Comparison of ENCODE assay signal across 16 cellular contexts in the genomic region with DNA sequence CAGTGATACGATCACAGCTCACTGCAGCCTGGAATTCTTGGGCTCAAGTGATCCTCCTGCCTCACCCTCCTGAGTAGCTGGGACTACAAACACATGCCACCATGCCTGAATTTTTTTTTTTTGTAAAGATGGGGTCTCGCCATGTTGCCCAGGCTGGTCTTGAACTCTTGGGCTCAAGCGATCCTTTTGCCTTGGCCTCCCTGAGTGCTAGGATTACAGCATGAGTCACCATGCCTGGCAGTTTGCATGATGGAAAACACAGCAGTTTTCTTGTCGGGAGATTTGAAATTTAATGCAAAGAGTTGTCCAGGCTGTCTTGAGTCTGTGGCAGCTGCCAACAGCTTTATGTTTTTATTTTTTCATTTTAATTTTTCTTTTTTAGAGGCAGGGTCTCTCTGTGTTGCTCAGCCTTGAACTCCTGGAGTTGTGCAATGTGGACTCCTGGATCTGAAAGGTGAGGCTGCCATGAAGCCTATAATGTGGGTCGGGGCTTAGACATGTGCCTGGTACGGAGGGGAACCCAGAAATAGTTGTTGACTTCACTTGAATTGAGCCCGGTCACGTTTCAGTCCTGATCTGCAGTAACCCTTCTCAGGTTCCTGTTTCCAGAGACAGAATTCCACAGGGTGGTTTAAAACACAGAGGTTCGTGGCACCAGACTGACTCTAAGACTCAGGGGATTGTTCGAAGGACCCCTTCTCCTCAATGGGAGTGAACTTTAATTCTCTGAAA. TPM values are rescaled to one million over a fixed set of nuclear protein-coding genes. Genes with fewer than 3 reads are reported as not detected.
DNase-seq lines count a peak whose midpoint lies in the region; ATAC-seq and TF ChIP-seq lines count a peak whose summit lies in the region.
"Had no signal": no experiment of that assay in that cellular context is flagged by ENCODE, and none has a peak within 500 bp of the region (broad histone marks: within the 10 kb centered on the region; RNA-seq: fewer than 3 reads in every experiment).

No MANE protein-coding gene starts in this region.

- H3K27me3 Mint-ChIP-seq in immature natural killer cell (ENCODE audit: low read depth in 3 of 3), result peaks cover 0 to 5% (median 0%) of the 10 kb centered on the region in 3 donors
- H3K27me3 Mint-ChIP-seq in stimulated activated memory B cell treated with anti-CD40 and anti-IgM and Interleukin-4, amounts not matched to agents 10 μg/mL and 1 μg/mL and 100 μg/mL, for 72 hours, result no peaks in the 10 kb centered on the region
- H3K27me3 Mint-ChIP-seq: B cell; CD4-positive, alpha-beta T cell had no signal

- no peak overlapping the region for H3K4me3 Mint-ChIP-seq in immature natural killer cell
- H3K4me3 Mint-ChIP-seq in stimulated activated memory B cell treated with anti-CD40 and anti-IgM and Interleukin-4, amounts not matched to agents 10 μg/mL and 1 μg/mL and 100 μg/mL, for 72 hours, result no peak overlapping the region
- H3K4me3 Mint-ChIP-seq: B cell; CD4-positive, alpha-beta T cell had no signal

- CTCF ChIA-PET in IMR-90 (lab: Yijun Ruan, JAX), result no interaction called here

- H3K79me1 ChIP-seq in IMR-90 (ENCODE audit: low read depth in 1 of 2, low read length in 2 of 2), result no peaks in the 10 kb centered on the region

- intact Hi-C loops in IMR-90 (cut with micrococcal nuclease) (no loop called here), gastrocnemius medialis (cut with DNase I; ENCODE audit: low total_unique reads) (no loop called here)

- dilution Hi-C loops in IMR-90 (cut with HindIII; ENCODE audit: low sequenced_read_pairs, unreplicated experiment), result no loop called here

- TF ChIP-seq CTCF in GM10266 (IDR thresholded peaks at IDR 0.05; ENCODE audit: control insufficient read depth, insufficient read depth, low read depth, missing control alignments), result no peak
- TF ChIP-seq CTCF in IMR-90 (conservative IDR thresholded peaks at IDR 0.05; ENCODE audit: low read depth, low read length), result no peak
- TF ChIP-seq CTCF in gastrocnemius medialis (IDR thresholded peaks at IDR 0.05 in 4 of 5, conservative IDR thresholded peaks at IDR 0.05 in 1 of 5), result no peak

- H4K5ac ChIP-seq in IMR-90 (ENCODE audit: low read depth, low read length), result no peak overlapping the region

- no peak overlapping the region for H3K56ac ChIP-seq in IMR-90 (ENCODE audit: extremely low read depth, insufficient read depth, low read length)

- no peak for TF ChIP-seq RAD21 in IMR-90 (IDR thresholded peaks at IDR 0.05; ENCODE audit: low read length)

- H3K4me3 ChIP-seq in IMR-90 (ENCODE audit: insufficient read depth, low read depth, low read length), result no peak overlapping the region
- no peak overlapping the region for H3K4me3 ChIP-seq in gastrocnemius medialis

- peaks cover 74 to 90% of the 10 kb centered on the region in 2 donors for H3K4me1 Mint-ChIP-seq in immature natural killer cell
- H3K4me1 Mint-ChIP-seq in stimulated activated memory B cell treated with anti-CD40 and anti-IgM and Interleukin-4, amounts not matched to agents 10 μg/mL and 1 μg/mL and 100 μg/mL, for 72 hours, result peaks cover under 1% of the 10 kb centered on the region
- H3K4me1 Mint-ChIP-seq: B cell had no signal

- TF ChIP-seq POLR2A in IMR-90 (IDR thresholded peaks at IDR 0.05; ENCODE audit: low read depth, low read length), result no peak
- no peak for TF ChIP-seq POLR2A in gastrocnemius medialis (IDR thresholded peaks at IDR 0.05)

- H3K27ac Mint-ChIP-seq in immature natural killer cell, result peak overlapping the region; percentile 62 to 98 (median 84)
- no peak overlapping the region for H3K27ac Mint-ChIP-seq in stimulated activated memory B cell treated with anti-CD40 and anti-IgM and Interleukin-4, amounts not matched to agents 10 μg/mL and 1 μg/mL and 100 μg/mL, for 72 hours
- H3K27ac Mint-ChIP-seq: B cell; CD4-positive, alpha-beta T cell had no signal

- no peak overlapping the region for H4K8ac ChIP-seq in IMR-90 (ENCODE audit: low read depth in 2 of 2, low read length in 2 of 2)

- in situ Hi-C loops in IMR-90 (cut with MboI; ENCODE audit: low sequenced_read_pairs) (no loop called here), gastrocnemius medialis (cut with MboI; ENCODE audit: low sequenced_read_pairs in 4 of 4) (loop anchor here in 1 of 4 donors (25.0 kb wide), 1 partner anchor 273 kb away; the partner anchor contains the start of genes RPL38 and TTYH2)

- H2BK5ac ChIP-seq in IMR-90 (ENCODE audit: low read depth, low read length, poor library complexity, severe bottlenecking), result no peak overlapping the region

- no peak overlapping the region for H2BK120ac ChIP-seq in IMR-90 (ENCODE audit: low read depth, low read length)

- no peaks in the 10 kb centered on the region for H4K20me1 ChIP-seq in IMR-90 (ENCODE audit: insufficient read depth, low read length)

- no peak overlapping the region for H3K27ac ChIP-seq in IMR-90 (ENCODE audit: insufficient read depth, low read length)
- H3K27ac ChIP-seq in gastrocnemius medialis, result peak overlapping the region; percentile 78 to 80 (median 79)

- H3K14ac ChIP-seq in IMR-90 (replicated peaks; ENCODE audit: low read depth, low read length), result no peak overlapping the region

- H3K27me3 ChIP-seq in IMR-90 (ENCODE audit: control insufficient read depth, insufficient read depth, low read length), result no peaks in the 10 kb centered on the region
- H3K27me3 ChIP-seq in gastrocnemius medialis, result no peaks in the 10 kb centered on the region

- peak; percentile 1 for DNase-seq in GM10266 (ENCODE audit: extremely low spot score)
- DNase-seq in IMR-90, result no peak
- DNase-seq in immature natural killer cell, result no peak
- DNase-seq in gastrocnemius medialis, result peak; percentile 44 to 59
- no peak for DNase-seq in COR-L47 (lab: John Stamatoyannopoulos, UW)
- no peak for DNase-seq in SIG-M5 (lab: John Stamatoyannopoulos, UW)
- DNase-seq in SHP77 treated with DMSO at 0.1 percent for 48 hours (lab: John Stamatoyannopoulos, UW), result no peak
- DNase-seq: CD4-positive, alpha-beta T cell; DMS79 treated with DMSO at 0.1 percent for 48 hours; KBM-7; NCI-H1092; NCI-H1694 treated with DMSO at 0.1 percent for 48 hours; NCI-H69; NK-92 treated with Interleukin-12 subunit alpha and Interleukin-12 subunit beta, amount 100 ng/mL, for 24 hours had no signal

- H3K4me1 ChIP-seq in IMR-90 (ENCODE audit: control insufficient read depth, insufficient read depth, low read length), result no peaks in the 10 kb centered on the region
- H3K4me1 ChIP-seq in gastrocnemius medialis, result peaks cover 13 to 14% of the 10 kb centered on the region in 2 donors

- H2BK15ac ChIP-seq in IMR-90 (ENCODE audit: low read depth, low read length), result no peak overlapping the region

- ATAC-seq in IMR-90 (ENCODE audit: low read depth) (no peak), gastrocnemius medialis (peak; percentile 95)
- ATAC-seq in stimulated activated memory B cell treated with anti-CD40 and anti-IgM and Interleukin-4, amounts not matched to agents 10 μg/mL and 1 μg/mL and 100 μg/mL, for 72 hours, result no peak

- peaks cover 24 to 66% (median 41%) of the 10 kb centered on the region in 3 donors for H3K36me3 Mint-ChIP-seq in immature natural killer cell
- peaks cover 17% of the 10 kb centered on the region for H3K36me3 Mint-ChIP-seq in stimulated activated memory B cell treated with anti-CD40 and anti-IgM and Interleukin-4, amounts not matched to agents 10 μg/mL and 1 μg/mL and 100 μg/mL, for 72 hours

- H2AFZ ChIP-seq in IMR-90 (replicated peaks; ENCODE audit: low read length, poor library complexity), result no peak overlapping the region

- H4K91ac ChIP-seq in IMR-90 (ENCODE audit: insufficient read depth, low read depth, low read length), result no peak overlapping the region

- H2AK9ac ChIP-seq in IMR-90 (replicated peaks; ENCODE audit: low read depth, low read length, poor library complexity), result peak overlapping the region; percentile 72

- no peak overlapping the region for H2BK20ac ChIP-seq in IMR-90 (ENCODE audit: low read depth, low read length)

- H3K9me1 ChIP-seq in IMR-90 (ENCODE audit: insufficient read depth, low read length), result no peaks in the 10 kb centered on the region

- no peak overlapping the region for H3K23ac ChIP-seq in IMR-90 (ENCODE audit: low read depth, low read length)

- BruUV-seq in IMR-90 (replicated peaks; lab: Mats Ljungman, UMichigan), result no TSS peak

- H3K36me3 ChIP-seq in IMR-90 (ENCODE audit: control insufficient read depth, insufficient read depth, low read length) (no peaks in the 10 kb centered on the region), gastrocnemius medialis (no peaks in the 10 kb centered on the region)

- H3K9me3 Mint-ChIP-seq in immature natural killer cell, result no peaks in the 10 kb centered on the region
- peaks cover 7% of the 10 kb centered on the region for H3K9me3 Mint-ChIP-seq in stimulated activated memory B cell treated with anti-CD40 and anti-IgM and Interleukin-4, amounts not matched to agents 10 μg/mL and 1 μg/mL and 100 μg/mL, for 72 hours
- H3K9me3 Mint-ChIP-seq: CD4-positive, alpha-beta T cell had no signal

- H3K9me3 ChIP-seq in IMR-90 (ENCODE audit: control insufficient read depth, insufficient read depth, low read length), result peaks cover 8% of the 10 kb centered on the region; the same call in 1 of the 2 replicates
- H3K9me3 ChIP-seq in gastrocnemius medialis, result no peaks in the 10 kb centered on the region

- H3K4me2 ChIP-seq in IMR-90 (ENCODE audit: low read depth, low read length), result no peak overlapping the region

- H2AK5ac ChIP-seq in IMR-90 (ENCODE audit: low read depth, low read length), result no peak overlapping the region

- H3K9ac ChIP-seq in IMR-90 (ENCODE audit: low read depth, low read length), result no peak overlapping the region

- no peak overlapping the region for H3K4ac ChIP-seq in IMR-90 (ENCODE audit: low read depth, low read length)

- POLR2A ChIA-PET in IMR-90 (lab: Charles Lee; ENCODE audit: unreplicated experiment), result no interaction called here

- H3K18ac ChIP-seq in IMR-90 (ENCODE audit: low read depth, low read length), result no peak overlapping the region

- 36% methylated on average over 2 of the region's 10 CpGs; no CpG with 5 or more reads in 1 of the 2 experiments for WGBS in IMR-90 (ENCODE audit: extremely low coverage in 2 of 2, insufficient read length in 1 of 2), 2 experiments

RNA-seq across cellular contexts. Expression of gene CD300A, which starts 18.7 kb away (rescaled TPM):
- total RNA-seq in IMR-90 (2012; rRNA removed) (not detected in 2 replicates), gastrocnemius medialis (1 to 10 TPM in 2 of 4 donors, not detected in 2; 1.4 to 2.5 TPM)
- polyA plus RNA-seq in IMR-90 (2012; rRNA removed) (not detected in 2 replicates), immature natural killer cell (100 to 1,000 TPM; 357 to 514 (median 505) TPM)
- polyA plus RNA-seq in IMR-90 (2012; cell fraction: cytosol; rRNA removed), result not detected in 2 replicates
- not detected in 2 replicates for polyA plus RNA-seq in IMR-90 (2012; cell fraction: nucleus; rRNA removed; ENCODE audit: low replicate concordance)

RNA-seq across cellular contexts. Expression of gene CD300LB, which starts 46.1 kb away (rescaled TPM):
- total RNA-seq in IMR-90 (2012; rRNA removed) (not detected in 2 replicates), gastrocnemius medialis (under 1 TPM in 1 of 4 donors, not detected in 3; 0.16 TPM)
- polyA plus RNA-seq in IMR-90 (2012; rRNA removed) (not detected in 2 replicates), immature natural killer cell (1 to 10 TPM; 4.2 to 6.3 (median 5.5) TPM)
- not detected in 2 replicates for polyA plus RNA-seq in IMR-90 (2012; cell fraction: cytosol; rRNA removed)
- polyA plus RNA-seq in IMR-90 (2012; cell fraction: nucleus; rRNA removed; ENCODE audit: low replicate concordance), result not detected in 2 replicates

RNA-seq across cellular contexts. Expression of gene GPRC5C, which starts 53.3 kb away (rescaled TPM):
- total RNA-seq in IMR-90 (2012; rRNA removed), result not detected in 2 replicates
- not detected in 2 replicates for polyA plus RNA-seq in IMR-90 (2012; rRNA removed)
- polyA plus RNA-seq in IMR-90 (2012; cell fraction: cytosol; rRNA removed), result 0.03 and 0.17 TPM in 2 replicates
- not detected in 2 replicates for polyA plus RNA-seq in IMR-90 (2012; cell fraction: nucleus; rRNA removed; ENCODE audit: low replicate concordance)
- polyA plus RNA-seq in immature natural killer cell, result 1 to 10 TPM in 1 of 3 donors, under 1 TPM in 1, not detected in 1; 0.89 to 3.2 TPM
- total RNA-seq in gastrocnemius medialis, result 100 to 1,000 TPM in 3 of 4 donors, 10 to 100 TPM in 1; 80.4 to 138 (median 127) TPM
- total RNA-seq: CD4-positive, alpha-beta T cell had no signal

Comparison
In these comparisons a context has a peak if more than half of its experiments do, and no peak if none do; other contexts are left out.
1. DNase-seq: peak in GM10266 (single experiment) and gastrocnemius medialis (2 of 2); none in IMR-90 (single experiment), immature natural killer cell (0 of 3), COR-L47 (single experiment), SIG-M5 (single experiment) and SHP77 treated with DMSO at 0.1 percent for 48 hours (single experiment).
2. ATAC-seq: peak in gastrocnemius medialis (2 of 2); none in IMR-90 (single experiment) and stimulated activated memory B cell treated with anti-CD40 and anti-IgM and Interleukin-4, amounts not matched to agents 10 μg/mL and 1 μg/mL and 100 μg/mL, for 72 hours (single experiment).
3. RNA of gene GPRC5C, which starts 53.3 kb away (total RNA-seq): 80.4 to 138 TPM in gastrocnemius medialis; not detected in IMR-90; every median in the first group is over 10 times any median in the second.